In genomic region chr16:84504420-84505248, GRCh38 we compare ENCODE assay signal across 1 cellular context.
TF ChIP-seq lines count a peak whose summit lies in the region.

TSS of gene MEAK7 (minus strand) at chr16:84504659. CDS start at chr16:84498086, 6,573 bp downstream.

TF ChIP-seq in K562, 482 proteins besides CTCF, POLR2A, EP300 and RAD21 (continued from another document and continues in another):
- TF ChIP-seq AFF1 (IDR thresholded peaks at IDR 0.05; ENCODE audit: low read depth in 1 of 2, partially characterized antibody in 2 of 2) (no peak), ZNF224 (CRISPR knock-in tag; IDR thresholded peaks at IDR 0.05) (no peak), ZBTB12 (CRISPR knock-in tag; IDR thresholded peaks at IDR 0.05) (no peak), L3MBTL2 (IDR thresholded peaks at IDR 0.05) (peak; percentile 83), E2F8 (IDR thresholded peaks at IDR 0.05; ENCODE audit: low read depth, partially characterized antibody) (no peak), ELF4 (CRISPR knock-in tag; IDR thresholded peaks at IDR 0.05) (no peak), TRIM28 (IDR thresholded peaks at IDR 0.05) (no peak), SMAD4 (CRISPR knock-in tag; conservative IDR thresholded peaks at IDR 0.05) (no peak; the same call in 1 of the 2 replicates), ZNF280A (IDR thresholded peaks at IDR 0.05; ENCODE audit: low read depth, partially characterized antibody) (no peak), ZNF184 (CRISPR knock-in tag; IDR thresholded peaks at IDR 0.05) (no peak), CSDE1 (IDR thresholded peaks at IDR 0.05) (peak in 1 of 2 experiments; percentile 96; a peak in 2 of 4 replicates), IRF1 (CRISPR knock-in tag; IDR thresholded peaks at IDR 0.05; ENCODE audit: borderline replicate concordance) (no peak), TAF7 (tag; IDR thresholded peaks at IDR 0.05) (no peak), CBX3 (IDR thresholded peaks at IDR 0.05; ENCODE audit: borderline replicate concordance in 1 of 2, low read length in 2 of 2) (no peak), PKNOX1 (IDR thresholded peaks at IDR 0.05) (peak; percentile 100), CHCHD3 (CRISPR knock-in tag; IDR thresholded peaks at IDR 0.05) (no peak), POLR3A (IDR thresholded peaks at IDR 0.05; ENCODE audit: borderline replicate concordance, extremely low read depth, insufficient read depth, insufficient read length) (no peak), CCAR2 (IDR thresholded peaks at IDR 0.05; ENCODE audit: low read depth, low read length) (no peak), SETDB1 (IDR thresholded peaks at IDR 0.05; ENCODE audit: low read length) (no peak), RNF219 (CRISPR knock-in tag; IDR thresholded peaks at IDR 0.05) (no peak), NR1H2 (CRISPR knock-in tag; IDR thresholded peaks at IDR 0.05) (no peak), MGA (IDR thresholded peaks at IDR 0.05) (peak; percentile 71), ZNF707 (CRISPR knock-in tag; conservative IDR thresholded peaks at IDR 0.05) (no peak), GTF2F1 (IDR thresholded peaks at IDR 0.05; ENCODE audit: low read depth, low read length) (0 out of 2 replicates have a peak, but pooled peaks have one; percentile 38), STAG1 (CRISPR knock-in tag; IDR thresholded peaks at IDR 0.05; ENCODE audit: borderline replicate concordance) (no peak), NFE2 (IDR thresholded peaks at IDR 0.05; ENCODE audit: low read depth) (peak; percentile 59; the same call in 1 of the 2 replicates), MXI1 (IDR thresholded peaks at IDR 0.05; ENCODE audit: low read depth, low read length) (peak; percentile 94), CREM (IDR thresholded peaks at IDR 0.05; ENCODE audit: low read depth) (peak; percentile 63; the same call in 1 of the 2 replicates), PTRF (tag; IDR thresholded peaks at IDR 0.05) (no peak), NONO (IDR thresholded peaks at IDR 0.05; ENCODE audit: low read depth in 2 of 2, low read length in 1 of 2) (no peak), MCM2 (IDR thresholded peaks at IDR 0.05; ENCODE audit: low read depth) (no peak), GATA2 (CRISPR knock-in tag; IDR thresholded peaks at IDR 0.05) (no peak)
